In the genomic region with DNA sequence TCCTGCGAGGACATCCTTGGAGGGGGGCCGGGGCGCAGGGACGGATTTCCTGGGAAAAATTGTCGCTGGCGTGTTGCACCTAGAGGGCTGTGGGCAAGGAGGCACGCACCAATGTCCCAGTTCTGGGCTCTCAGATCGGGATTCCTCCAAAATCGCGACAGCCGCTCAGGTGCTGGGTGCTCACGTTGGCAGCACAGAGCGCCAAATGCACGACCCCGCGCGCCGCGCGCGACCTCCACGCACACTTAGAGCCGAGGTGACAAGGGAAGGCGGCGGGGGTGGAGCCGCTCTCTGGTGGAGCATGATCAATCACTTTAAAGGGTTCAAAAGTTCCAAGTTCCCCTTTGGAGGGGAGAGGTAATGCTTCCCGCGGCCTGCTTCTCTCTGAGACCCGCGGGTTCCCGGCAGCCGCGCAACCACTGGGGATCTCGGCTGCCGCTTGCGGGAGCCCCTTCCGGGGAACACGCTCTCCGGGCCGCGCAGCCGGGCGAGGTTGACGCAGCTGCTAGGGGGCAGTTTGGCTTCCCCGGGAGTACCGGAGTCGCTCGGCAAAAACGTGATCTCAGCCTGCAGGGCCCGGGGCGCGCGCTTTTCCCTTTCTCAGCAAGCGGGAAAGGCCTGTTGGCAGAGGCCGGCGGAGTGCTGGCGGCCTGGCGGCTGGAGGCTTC, we compare ENCODE assay signal across 11 cellular contexts. TPM values are rescaled to one million over a fixed set of nuclear protein-coding genes. Genes with fewer than 3 reads are reported as not detected.
DNase-seq lines count a peak whose midpoint lies in the region; ATAC-seq lines count a peak whose summit lies in the region.
"Had no signal": no experiment of that assay in that cellular context is flagged by ENCODE, and none has a peak within 500 bp of the region (broad histone marks: within the 10 kb centered on the region; RNA-seq: fewer than 3 reads in every experiment).

No MANE protein-coding gene starts in this region.

- H3K9me3 Mint-ChIP-seq in activated naive CD8-positive, alpha-beta T cell treated with anti-CD3 and anti-CD28 coated beads, Interleukin-2, amount 50 U/mL, for 24 hours: no peaks in the 10 kb centered on the region

- H3K27ac Mint-ChIP-seq in activated naive CD8-positive, alpha-beta T cell treated with anti-CD3 and anti-CD28 coated beads, Interleukin-2, amount 50 U/mL, for 24 hours: no peak overlapping the region

- H3K27me3 Mint-ChIP-seq in activated naive CD8-positive, alpha-beta T cell treated with anti-CD3 and anti-CD28 coated beads, Interleukin-2, amount 50 U/mL, for 24 hours: peaks cover 72% of the 10 kb centered on the region

- peak; percentile 19 for DNase-seq in activated naive CD8-positive, alpha-beta T cell treated with anti-CD3 and anti-CD28 coated beads, Interleukin-2, amount 50 U/mL, for 24 hours
- no peak for DNase-seq in central memory CD4-positive, alpha-beta T cell
- DNase-seq in SK-N-DZ (ENCODE audit: low spot score): no peak
- no peak for DNase-seq in NCI-H2196 (lab: John Stamatoyannopoulos, UW; ENCODE audit: unreplicated experiment)
- DNase-seq: cerebellar nuclear complex, left colon, NCI-H774 had no signal

- peak overlapping the region; percentile 6 for H3K4me3 Mint-ChIP-seq in activated naive CD8-positive, alpha-beta T cell treated with anti-CD3 and anti-CD28 coated beads, Interleukin-2, amount 50 U/mL, for 24 hours

- peaks cover 61% of the 10 kb centered on the region for H3K4me1 ChIP-seq in HUES48 (ENCODE audit: control insufficient read depth, insufficient read depth, low read length)
- peaks cover 45% of the 10 kb centered on the region for H3K4me1 ChIP-seq in iPS-20b (ENCODE audit: insufficient read depth, low read length)
- H3K4me1 ChIP-seq in skeletal muscle tissue (ENCODE audit: control insufficient read depth in 3 of 3, insufficient read depth in 3 of 3, low read length in 3 of 3): peaks cover 13 to 31% (median 18%) of the 10 kb centered on the region in 3 donors

- H3K27me3 ChIP-seq in HUES48 (ENCODE audit: control insufficient read depth, insufficient read depth, low read length) (peaks cover 48% of the 10 kb centered on the region), iPS-20b (ENCODE audit: insufficient read depth, low read length) (peaks cover 53% of the 10 kb centered on the region), skeletal muscle tissue (ENCODE audit: control insufficient read depth in 3 of 3, insufficient read depth in 3 of 3, low read length in 3 of 3) (peaks cover 4 to 38% (median 6%) of the 10 kb centered on the region in 3 donors)

- H3K9me3 ChIP-seq in HUES48 (ENCODE audit: control insufficient read depth, insufficient read depth, low read length) (no peaks in the 10 kb centered on the region), iPS-20b (ENCODE audit: insufficient read depth, low read depth, low read length) (no peaks in the 10 kb centered on the region), skeletal muscle tissue (ENCODE audit: control insufficient read depth in 3 of 3, low read length in 3 of 3) (no peaks in the 10 kb centered on the region)

- 0 out of 2 replicates have a peak overlapping the region, but pooled peaks have one; percentile 3 for H3K9ac ChIP-seq in HUES48 (ENCODE audit: low read depth, low read length)
- peak overlapping the region; percentile 64 for H3K9ac ChIP-seq in iPS-20b (ENCODE audit: low read depth, low read length)
- H3K9ac ChIP-seq in skeletal muscle tissue (ENCODE audit: low read depth in 1 of 3, low read length in 3 of 3): peak overlapping the region in 1 of 3 donors; percentile 54

- H3K36me3 ChIP-seq in HUES48 (ENCODE audit: control insufficient read depth, insufficient read depth, low read length): no peaks in the 10 kb centered on the region
- H3K36me3 ChIP-seq in iPS-20b (ENCODE audit: insufficient read depth, low read depth, low read length): no peaks in the 10 kb centered on the region
- no peaks in the 10 kb centered on the region for H3K36me3 ChIP-seq in skeletal muscle tissue (ENCODE audit: control insufficient read depth in 3 of 3, insufficient read depth in 3 of 3, low read length in 3 of 3)

- ATAC-seq in activated naive CD8-positive, alpha-beta T cell treated with anti-CD3 and anti-CD28 coated beads, Interleukin-2, amount 50 U/mL, for 24 hours: no peak
- no peak for ATAC-seq in HG03571 (IDR thresholded peaks at IDR 0.05; ENCODE audit: unreplicated experiment)
- ATAC-seq: left colon had no signal

- H3K36me3 Mint-ChIP-seq in activated naive CD8-positive, alpha-beta T cell treated with anti-CD3 and anti-CD28 coated beads, Interleukin-2, amount 50 U/mL, for 24 hours (ENCODE audit: low read depth): no peaks in the 10 kb centered on the region

- peak overlapping the region; percentile 65 for H3K27ac ChIP-seq in HUES48 (ENCODE audit: low read depth, low read length)
- no peak overlapping the region for H3K27ac ChIP-seq in iPS-20b (ENCODE audit: low read length)
- H3K27ac ChIP-seq in skeletal muscle tissue (ENCODE audit: low read depth, low read length): no peak overlapping the region

- H3K4me1 Mint-ChIP-seq in activated naive CD8-positive, alpha-beta T cell treated with anti-CD3 and anti-CD28 coated beads, Interleukin-2, amount 50 U/mL, for 24 hours: peaks cover 10% of the 10 kb centered on the region

- H3K4me3 ChIP-seq in HUES48 (ENCODE audit: low read depth, low read length) (peak overlapping the region; percentile 54), iPS-20b (ENCODE audit: low read length) (peak overlapping the region; percentile 68), skeletal muscle tissue (ENCODE audit: low read length in 3 of 3) (peak overlapping the region; percentile 45 to 56 (median 49))

RNA-seq across cellular contexts. Expression of gene SKIDA1, which starts 25.4 kb away (rescaled TPM):
- 2.1 TPM for total RNA-seq in skeletal muscle tissue
- polyA plus RNA-seq in SK-N-DZ (2014; cell fraction: cytosol; rRNA removed): 8.1 and 9.6 TPM in 2 replicates
- 5.6 and 9.0 TPM in 2 replicates for polyA plus RNA-seq in SK-N-DZ (2014; cell fraction: nucleus; rRNA removed)

RNA-seq across cellular contexts. Expression of gene MLLT10, which starts 34.0 kb away (rescaled TPM):
- total RNA-seq in skeletal muscle tissue: 43.3 TPM
- 24.0 and 28.9 TPM in 2 replicates for polyA plus RNA-seq in SK-N-DZ (2014; cell fraction: cytosol; rRNA removed)
- polyA plus RNA-seq in SK-N-DZ (2014; cell fraction: nucleus; rRNA removed): 36.8 and 39.1 TPM in 2 replicates
